Comparison of ENCODE assay signal across 11 cellular contexts in genomic region chr1:192702212-192702993, GRCh38.
DNase-seq lines count a peak whose midpoint lies in the region; ATAC-seq and TF ChIP-seq lines count a peak whose summit lies in the region.
"Had no signal": no experiment of that assay in that cellular context is flagged by ENCODE, and none has a peak within 500 bp of the region (broad histone marks: within the 10 kb centered on the region; RNA-seq: fewer than 3 reads in every experiment).

No MANE protein-coding gene starts in this region.

- no peak overlapping the region for H3K4me3 Mint-ChIP-seq in activated T-cell treated with anti-CD3 and anti-CD28 coated beads, Interleukin-2, amount 50 U/mL, for 24 hours

- 45 to 57% (median 50%) methylated on average over 6 of the region's 6 CpGs for WGBS in adrenal gland, 4 donors

- no peaks in the 10 kb centered on the region for H4K20me1 ChIP-seq in KMS-11 (ENCODE audit: insufficient read depth)

- intact Hi-C loops in adrenal gland (cut with DNase I) (no loop called here), left colon (cut with DNase I, micrococcal nuclease) (no loop called here), gastrocnemius medialis (cut with DNase I; ENCODE audit: low total_unique reads) (no loop called here)

- H3K4me1 Mint-ChIP-seq in activated T-cell treated with anti-CD3 and anti-CD28 coated beads, Interleukin-2, amount 50 U/mL, for 24 hours (ENCODE audit: low read depth): peaks cover 17% of the 10 kb centered on the region

- ATAC-seq in left colon (peak; percentile 22), omental fat pad (ENCODE audit: low FRiP score) (no peak), gastrocnemius medialis (no peak)

- DNase-seq in AG20443 (ENCODE audit: low spot score): peak; percentile 14
- DNase-seq in adrenal gland: no peak
- no peak for DNase-seq in left colon
- DNase-seq in midbrain (lab: John Stamatoyannopoulos, UW): no peak
- DNase-seq in omental fat pad (ENCODE audit: low spot score): no peak
- DNase-seq in activated T-cell treated with anti-CD3 and anti-CD28 coated beads, Interleukin-2, amount 50 U/mL, for 24 hours: no peak
- no peak for DNase-seq in gastrocnemius medialis
- DNase-seq: left ventricle myocardium inferior, MG63 had no signal

- no peak overlapping the region for H3K27ac Mint-ChIP-seq in activated T-cell treated with anti-CD3 and anti-CD28 coated beads, Interleukin-2, amount 50 U/mL, for 24 hours

- H3K27me3 ChIP-seq in KMS-11 (ENCODE audit: insufficient read depth, low read depth) (no peaks in the 10 kb centered on the region), adrenal gland (no peaks in the 10 kb centered on the region), gastrocnemius medialis (no peaks in the 10 kb centered on the region)
- H3K27me3 ChIP-seq: MG63, SJSA1 had no signal

- peaks cover 46% of the 10 kb centered on the region for H3K4me1 ChIP-seq in KMS-11 (ENCODE audit: low read depth, poor library complexity, severe bottlenecking)
- peaks cover 16 to 26% of the 10 kb centered on the region in 2 donors for H3K4me1 ChIP-seq in adrenal gland (replicated peaks in 1 of 2)
- no peaks in the 10 kb centered on the region for H3K4me1 ChIP-seq in gastrocnemius medialis

- H3K4me3 ChIP-seq in KMS-11 (IDR thresholded peaks at IDR 0.05; ENCODE audit: insufficient read depth, low read depth, low read length): no peak overlapping the region
- peak overlapping the region in 1 of 4 donors; percentile 26 for H3K4me3 ChIP-seq in adrenal gland
- H3K4me3 ChIP-seq in gastrocnemius medialis: no peak overlapping the region
- H3K4me3 ChIP-seq: left ventricle myocardium inferior, MG63, SJSA1 had no signal

- H2AFZ ChIP-seq in KMS-11 (ENCODE audit: low read depth): no peak overlapping the region

- H3K4me2 ChIP-seq in KMS-11: peak overlapping the region; percentile 47; the same call in 1 of the 2 replicates

- H3K9ac ChIP-seq in KMS-11: no peak overlapping the region

- no peak for TF ChIP-seq POLR2A in adrenal gland (IDR thresholded peaks at IDR 0.05)
- no peak for TF ChIP-seq POLR2A in gastrocnemius medialis (IDR thresholded peaks at IDR 0.05)

- H3K9me3 Mint-ChIP-seq in activated T-cell treated with anti-CD3 and anti-CD28 coated beads, Interleukin-2, amount 50 U/mL, for 24 hours: no peaks in the 10 kb centered on the region

- in situ Hi-C loops in gastrocnemius medialis (cut with MboI; ENCODE audit: low sequenced_read_pairs in 4 of 4): no loop called here

- H3K27ac ChIP-seq in KMS-11: no peak overlapping the region
- peak overlapping the region in 4 of 5 donors; percentile 27 to 61 (median 44) for H3K27ac ChIP-seq in adrenal gland
- no peak overlapping the region for H3K27ac ChIP-seq in gastrocnemius medialis
- H3K27ac ChIP-seq: left ventricle myocardium inferior, SJSA1 had no signal

- TF ChIP-seq CTCF in KMS-11 (conservative IDR thresholded peaks at IDR 0.05; ENCODE audit: low read depth, low read length): no peak
- TF ChIP-seq CTCF in adrenal gland (IDR thresholded peaks at IDR 0.05): no peak
- TF ChIP-seq CTCF in omental fat pad (IDR thresholded peaks at IDR 0.05): no peak
- TF ChIP-seq CTCF in gastrocnemius medialis (IDR thresholded peaks at IDR 0.05 in 4 of 5, conservative IDR thresholded peaks at IDR 0.05 in 1 of 5): no peak

- H3K36me3 ChIP-seq in KMS-11 (ENCODE audit: insufficient read depth): no peaks in the 10 kb centered on the region
- no peaks in the 10 kb centered on the region for H3K36me3 ChIP-seq in adrenal gland (replicated peaks in 1 of 2)
- no peaks in the 10 kb centered on the region for H3K36me3 ChIP-seq in gastrocnemius medialis
- H3K36me3 ChIP-seq: left ventricle myocardium inferior, MG63, SJSA1 had no signal

- peaks cover 6% of the 10 kb centered on the region for H3K27me3 Mint-ChIP-seq in activated T-cell treated with anti-CD3 and anti-CD28 coated beads, Interleukin-2, amount 50 U/mL, for 24 hours

- no peaks in the 10 kb centered on the region for H3K36me3 Mint-ChIP-seq in activated T-cell treated with anti-CD3 and anti-CD28 coated beads, Interleukin-2, amount 50 U/mL, for 24 hours (ENCODE audit: low read depth)

- H3K9me3 ChIP-seq in adrenal gland (replicated peaks in 1 of 3) (peaks cover 0 to 4% (median 0%) of the 10 kb centered on the region in 3 donors), gastrocnemius medialis (no peaks in the 10 kb centered on the region)
- H3K9me3 ChIP-seq: left ventricle myocardium inferior, MG63, SJSA1 had no signal

- H3K79me2 ChIP-seq in KMS-11 (ENCODE audit: insufficient read depth, low read depth): no peaks in the 10 kb centered on the region

Comparison
In these comparisons a context has a peak if more than half of its experiments do, and no peak if none do; other contexts are left out.
1. H3K27ac ChIP-seq: peak in adrenal gland (4 of 5); none in KMS-11 (single experiment) and gastrocnemius medialis (0 of 4).